ENCODE assay signal across 8 cellular contexts in genomic region chr15:48794697-48795134, GRCh38. TPM values are rescaled to one million over a fixed set of nuclear protein-coding genes. Genes with fewer than 3 reads are reported as not detected.
DNase-seq lines count a peak whose midpoint lies in the region; ATAC-seq, FAIRE-seq and TF ChIP-seq lines count a peak whose summit lies in the region.

No MANE protein-coding gene starts in this region.

- H2BK15ac ChIP-seq in mesendoderm (replicated peaks; ENCODE audit: low read depth) = no peak overlapping the region

- H3K36me3 ChIP-seq in esophagus muscularis mucosa (peaks cover 0 to 10% (median 0%) of the 10 kb centered on the region in 4 donors), mesendoderm (ENCODE audit: control insufficient read depth, insufficient read depth, low read length) (no peaks in the 10 kb centered on the region)

- no peak overlapping the region for H2AK5ac ChIP-seq in mesendoderm (ENCODE audit: low read length)

- TF ChIP-seq CTCF in esophagus muscularis mucosa (IDR thresholded peaks at IDR 0.05) = no peak

- H4K8ac ChIP-seq in mesendoderm (ENCODE audit: low read depth, low read length) = no peak overlapping the region

- no peak for TF ChIP-seq POLR2A in esophagus muscularis mucosa (IDR thresholded peaks at IDR 0.05; ENCODE audit: low read depth)
- no peak for TF ChIP-seq POLR2A in H54 (IDR thresholded peaks at IDR 0.05; ENCODE audit: low read depth, low read length)

- no peak overlapping the region for H3K56ac ChIP-seq in mesendoderm (ENCODE audit: low read length)

- DNase-seq in HCEC 1CT = peak; percentile 34
- peak; percentile 84 for DNase-seq in NCI-H69 (lab: John Stamatoyannopoulos, UW)
- DNase-seq in esophagus muscularis mucosa (ENCODE audit: extremely low spot score) = no peak
- DNase-seq in mesendoderm = no peak
- no peak for DNase-seq in H54 (ENCODE audit: insufficient read length, low spot score)
- DNase-seq in activated effector memory CD4-positive, alpha-beta T cell treated with Interleukin-2 at 50 U/mL for 16 hours = no peak

- H3K4me3 Mint-ChIP-seq in stimulated activated memory B cell treated with anti-CD40 and anti-IgM and Interleukin-4, amounts not matched to agents 10 μg/mL and 1 μg/mL and 100 μg/mL, for 72 hours = peak overlapping the region; percentile 61

- TF ChIP-seq EP300 in esophagus muscularis mucosa (IDR thresholded peaks at IDR 0.05) = no peak

- no peak overlapping the region for H4K5ac ChIP-seq in mesendoderm (ENCODE audit: low read length)

- H3K27me3 ChIP-seq in esophagus muscularis mucosa = no peaks in the 10 kb centered on the region
- H3K27me3 ChIP-seq in mesendoderm (ENCODE audit: insufficient read depth, low read length, poor library complexity) = no peaks in the 10 kb centered on the region

- no peak for FAIRE-seq in H54 (lab: Jason Lieb, UNC)

- no peak overlapping the region for H3K4ac ChIP-seq in mesendoderm (ENCODE audit: low read depth, low read length)

- H3K4me3 ChIP-seq in esophagus muscularis mucosa (peak overlapping the region in 1 of 4 donors; percentile 1), mesendoderm (ENCODE audit: low read length) (no peak overlapping the region)

- H3K27ac Mint-ChIP-seq in stimulated activated memory B cell treated with anti-CD40 and anti-IgM and Interleukin-4, amounts not matched to agents 10 μg/mL and 1 μg/mL and 100 μg/mL, for 72 hours = peak overlapping the region; percentile 93

- peaks cover 43% of the 10 kb centered on the region for H3K36me3 Mint-ChIP-seq in stimulated activated memory B cell treated with anti-CD40 and anti-IgM and Interleukin-4, amounts not matched to agents 10 μg/mL and 1 μg/mL and 100 μg/mL, for 72 hours

- H3K4me1 ChIP-seq in esophagus muscularis mucosa (peaks cover 0 to 26% (median 22%) of the 10 kb centered on the region in 4 donors), mesendoderm (ENCODE audit: control insufficient read depth, low read depth, low read length) (peaks cover 3% of the 10 kb centered on the region)

- H3K27me3 Mint-ChIP-seq in stimulated activated memory B cell treated with anti-CD40 and anti-IgM and Interleukin-4, amounts not matched to agents 10 μg/mL and 1 μg/mL and 100 μg/mL, for 72 hours = no peaks in the 10 kb centered on the region

- H2BK120ac ChIP-seq in mesendoderm (ENCODE audit: low read depth, low read length) = no peak overlapping the region

- no peak overlapping the region for H3K23ac ChIP-seq in mesendoderm (ENCODE audit: low read length)

- ATAC-seq in GM18520 (IDR thresholded peaks at IDR 0.05; ENCODE audit: unreplicated experiment) = peak; percentile 85
- ATAC-seq in stimulated activated memory B cell treated with anti-CD40 and anti-IgM and Interleukin-4, amounts not matched to agents 10 μg/mL and 1 μg/mL and 100 μg/mL, for 72 hours = peak; percentile 92

- peak overlapping the region in 3 of 4 donors; percentile 20 to 25 (median 20) for H3K27ac ChIP-seq in esophagus muscularis mucosa (replicated peaks in 1 of 4)
- H3K27ac ChIP-seq in mesendoderm (ENCODE audit: low read depth, low read length) = no peak overlapping the region

- intact Hi-C loops in esophagus muscularis mucosa (cut with DNase I) = no loop called here

- no peaks in the 10 kb centered on the region for H3K9me3 ChIP-seq in esophagus muscularis mucosa

- peaks cover 9% of the 10 kb centered on the region for H3K4me1 Mint-ChIP-seq in stimulated activated memory B cell treated with anti-CD40 and anti-IgM and Interleukin-4, amounts not matched to agents 10 μg/mL and 1 μg/mL and 100 μg/mL, for 72 hours

- no peak overlapping the region for H2BK5ac ChIP-seq in mesendoderm (ENCODE audit: low read length)

- WGBS in esophagus muscularis mucosa = 85% methylated on average over 2 of the region's 2 CpGs
- no CpG with 5 or more reads among the region's 2 CpGs for WGBS in mesendoderm (ENCODE audit: extremely low coverage, insufficient coverage, low lambda C conversion rate)

- peaks cover 2% of the 10 kb centered on the region for H3K79me1 ChIP-seq in mesendoderm (ENCODE audit: low read length)

- no peaks in the 10 kb centered on the region for H3K9me3 Mint-ChIP-seq in stimulated activated memory B cell treated with anti-CD40 and anti-IgM and Interleukin-4, amounts not matched to agents 10 μg/mL and 1 μg/mL and 100 μg/mL, for 72 hours

- no peaks in the 10 kb centered on the region for H3K79me2 ChIP-seq in mesendoderm (ENCODE audit: control insufficient read depth, insufficient read depth, low read length)

- H3K18ac ChIP-seq in mesendoderm (ENCODE audit: low read length) = no peak overlapping the region

- no peak overlapping the region for H3K9ac ChIP-seq in mesendoderm (ENCODE audit: low read length)

- H3K4me2 ChIP-seq in mesendoderm (ENCODE audit: low read length) = no peak overlapping the region

RNA-seq across cellular contexts. Expression of gene CEP152, which starts 16.2 kb away (rescaled TPM):
- 10 to 100 TPM in 1 of 4 donors, 1 to 10 TPM in 3; 2.7 to 10.1 (median 3.9) TPM for total RNA-seq in esophagus muscularis mucosa
- polyA plus RNA-seq in mesendoderm (2013, experiment 1 of 2) = 7.0 TPM
- 6.8 TPM for polyA plus RNA-seq in mesendoderm (2013, experiment 2 of 2)

Comparison
In these comparisons a context has a peak if more than half of its experiments do, and no peak if none do; other contexts are left out.
1. DNase-seq: peak in HCEC 1CT (single experiment) and NCI-H69 (single experiment); none in esophagus muscularis mucosa (single experiment), mesendoderm (single experiment), H54 (single experiment) and activated effector memory CD4-positive, alpha-beta T cell treated with Interleukin-2 at 50 U/mL for 16 hours (single experiment).